In genomic region chr3:107548601-107549000, GRCh38 we compare ENCODE assay signal across 10 cellular contexts.
"Had no signal": no experiment of that assay in that cellular context is flagged by ENCODE, and none has a peak within 500 bp of the region (broad histone marks: within the 10 kb centered on the region; RNA-seq: fewer than 3 reads in every experiment).

No MANE protein-coding gene starts in this region.

- H2AFZ ChIP-seq: GM23248 had no signal

- ATAC-seq: HepG2 had no signal

- H3K4me3 Mint-ChIP-seq: H9, HFFc6, IgD-negative memory B cell had no signal

- H3K9ac ChIP-seq: GM23248 had no signal

- FAIRE-seq: H54, HepG2 had no signal

- H3K4me3 ChIP-seq: GM23248 had no signal

- H3K27me3 Mint-ChIP-seq: IgD-negative memory B cell had no signal

- H3K9me3 Mint-ChIP-seq: H9, HFFc6 had no signal

- H3K27ac ChIP-seq: GM23248 had no signal

- DNase-seq: GM23248, GOT3, H9, HCEC 1CT, HFFc6, Kasumi-1, KG1 had no signal

- H3K27ac Mint-ChIP-seq: H9, HFFc6 had no signal
